Comparison of ENCODE assay signal across 9 cellular contexts in genomic region chr2:20071397-20072383, GRCh38. TPM values are rescaled to one million over a fixed set of nuclear protein-coding genes. Genes with fewer than 3 reads are reported as not detected.
DNase-seq lines count a peak whose midpoint lies in the region; ATAC-seq and TF ChIP-seq lines count a peak whose summit lies in the region.
"Had no signal": no experiment of that assay in that cellular context is flagged by ENCODE, and none has a peak within 500 bp of the region (broad histone marks: within the 10 kb centered on the region; RNA-seq: fewer than 3 reads in every experiment).

No MANE protein-coding gene starts in this region.

- peaks cover 53% of the 10 kb centered on the region for H3F3A ChIP-seq in GM23248 (ENCODE audit: insufficient read depth)

- ATAC-seq in WTC11 (peak; percentile 87), heart left ventricle (peak; percentile 80 to 92 (median 88)), gastrocnemius medialis (peak; percentile 84 to 90)

- intact Hi-C loops in heart left ventricle (cut with DNase I), result loop anchor here in 2 of 10 donors (2.0 to 5.0 kb wide), 2 partner anchors 21 to 39 kb away; partner anchors contain the start of gene LAPTM4A (in 1 of the 2)
- intact Hi-C loops in gastrocnemius medialis (cut with DNase I; ENCODE audit: low total_unique reads), result no loop called here

- H3K9me2 ChIP-seq in GM23248 (ENCODE audit: insufficient read depth), result no peaks in the 10 kb centered on the region

- H3K79me2 ChIP-seq in GM23248 (ENCODE audit: insufficient read depth), result no peaks in the 10 kb centered on the region

- H3K4me3 Mint-ChIP-seq in WTC11, result no peak overlapping the region; the same call in 1 of the 2 replicates

- H3K36me3 Mint-ChIP-seq in WTC11, result 0 out of 2 replicates have a peak, but pooled peaks cover 2% of the 10 kb centered on the region

- H3K27ac Mint-ChIP-seq in WTC11, result peak overlapping the region; percentile 92

- WGBS in GM23248 (ENCODE audit: low coverage in 1 of 2, low lambda C conversion rate in 2 of 2, missing lambda C conversion rate in 2 of 2), 2 experiments, result 1 to 2% methylated on average over 14 of the region's 14 CpGs
- WGBS in heart left ventricle, 4 donors, result 28 to 33% (median 32%) methylated on average over 14 of the region's 14 CpGs

- DNase-seq in GM23248, result peak; percentile 95
- no peak for DNase-seq in WTC11 (ENCODE audit: low spot score)
- DNase-seq in heart left ventricle, result peak; percentile 67 to 90 (median 80)
- DNase-seq in gastrocnemius medialis, result peak in 1 of 2 donors; percentile 37
- DNase-seq in superior temporal gyrus (ENCODE audit: extremely low spot score), result no peak
- no peak for DNase-seq in stimulated activated naive CD4-positive, alpha-beta T cell (lab: John Stamatoyannopoulos, UW)
- no peak for DNase-seq in stimulated activated CD4-positive, alpha-beta T cell treated with anti-CD3 and anti-CD28 coated beads, Interleukin-12 subunit alpha, Interleukin-12 subunit beta, amount 100 ng/mL, for 4 hours
- DNase-seq in stimulated activated naive CD4-positive, alpha-beta T cell treated with Interleukin-2 at 50 U/mL for 16 hours (lab: John Stamatoyannopoulos, UW), result no peak
- DNase-seq: NCI-H1417 treated with DMSO at 0.1 percent for 48 hours had no signal

- H3K27me3 ChIP-seq in GM23248 (replicated peaks; ENCODE audit: insufficient read depth) (no peaks in the 10 kb centered on the region), heart left ventricle (no peaks in the 10 kb centered on the region), gastrocnemius medialis (no peaks in the 10 kb centered on the region)

- H3K9me3 ChIP-seq in GM23248 (ENCODE audit: low read depth), result no peaks in the 10 kb centered on the region
- H3K9me3 ChIP-seq in heart left ventricle, result peaks cover 0 to 3% (median 0%) of the 10 kb centered on the region in 12 donors
- H3K9me3 ChIP-seq in gastrocnemius medialis, result no peaks in the 10 kb centered on the region

- H3K4me1 ChIP-seq in GM23248 (ENCODE audit: insufficient read depth) (peaks cover 41% of the 10 kb centered on the region), heart left ventricle (peaks cover 0 to 51% (median 26%) of the 10 kb centered on the region in 12 donors), gastrocnemius medialis (no peaks in the 10 kb centered on the region)

- TF ChIP-seq POLR2A in heart left ventricle (IDR thresholded peaks at IDR 0.05) (no peak), gastrocnemius medialis (IDR thresholded peaks at IDR 0.05) (no peak)

- H4K20me1 ChIP-seq in GM23248 (ENCODE audit: insufficient read depth), result no peaks in the 10 kb centered on the region

- H3K27me3 Mint-ChIP-seq in WTC11 (ENCODE audit: low read depth), result no peaks in the 10 kb centered on the region; the same call in 1 of the 2 replicates

- POLR2A ChIA-PET in WTC11 (lab: Charles Lee), result interaction anchor here (1.3 kb wide), 1 partner anchor 20 kb away, joined by 5 read pairs; the partner anchor contains the start of gene LAPTM4A

- peaks cover 15% of the 10 kb centered on the region for H3K9me3 Mint-ChIP-seq in WTC11

- peak overlapping the region; percentile 65 for H3K4me3 ChIP-seq in GM23248
- H3K4me3 ChIP-seq in heart left ventricle, result peak overlapping the region in 4 of 12 donors; percentile 14 to 29 (median 18)
- no peak overlapping the region for H3K4me3 ChIP-seq in gastrocnemius medialis

- in situ Hi-C loops in GM23248 (cut with MboI), result no loop called here
- in situ Hi-C loops in gastrocnemius medialis (cut with MboI; ENCODE audit: low sequenced_read_pairs in 4 of 4), result loop anchor here in 1 of 4 donors (25.0 kb wide), 1 partner anchor 566 kb away; no protein-coding TSS in a partner anchor

- H3K27ac ChIP-seq in GM23248 (peak overlapping the region; percentile 99), heart left ventricle (peak overlapping the region; percentile 69 to 92 (median 84)), gastrocnemius medialis (peak overlapping the region; percentile 53 to 76 (median 64))

- H3K36me3 ChIP-seq in GM23248 (ENCODE audit: low read depth), result no peaks in the 10 kb centered on the region
- no peaks in the 10 kb centered on the region for H3K36me3 ChIP-seq in heart left ventricle
- H3K36me3 ChIP-seq in gastrocnemius medialis, result no peaks in the 10 kb centered on the region

- TF ChIP-seq CTCF in WTC11 (IDR thresholded peaks at IDR 0.05) (no peak), heart left ventricle (IDR thresholded peaks at IDR 0.05) (no peak), gastrocnemius medialis (IDR thresholded peaks at IDR 0.05 in 4 of 5, conservative IDR thresholded peaks at IDR 0.05 in 1 of 5) (no peak)

- H3K4me2 ChIP-seq in GM23248 (ENCODE audit: unreplicated experiment), result peak overlapping the region; percentile 88

- H2AFZ ChIP-seq in GM23248, result peak overlapping the region; percentile 64

- CTCF ChIA-PET in WTC11 (lab: Charles Lee), result interaction anchor here (0.6 to 1.4 kb wide), 4 partner anchors 10 to 273 kb away, joined by 3 to 6 read pairs (median 4); partner anchors contain the start of gene LAPTM4A

- H3K4me1 Mint-ChIP-seq in WTC11, result peaks cover 17% of the 10 kb centered on the region

- peak overlapping the region; percentile 90 for H3K9ac ChIP-seq in GM23248

TF ChIP-seq in WTC11, 78 proteins besides CTCF, POLR2A, EP300 and RAD21:
- no peak for TF ChIP-seq ETV6 (CRISPR knock-in tag; IDR thresholded peaks at IDR 0.05)
- TF ChIP-seq ERG (CRISPR knock-in tag; IDR thresholded peaks at IDR 0.05), result no peak
- no peak for TF ChIP-seq FOXJ3 (CRISPR knock-in tag; IDR thresholded peaks at IDR 0.05; ENCODE audit: borderline replicate concordance)
- no peak for TF ChIP-seq RORB (CRISPR knock-in tag; IDR thresholded peaks at IDR 0.05)
- TF ChIP-seq HMGXB4 (CRISPR knock-in tag; IDR thresholded peaks at IDR 0.05), result no peak
- TF ChIP-seq ZNF138 (CRISPR knock-in tag; conservative IDR thresholded peaks at IDR 0.05), result no peak
TF ChIP-seq in WTC11: peak in this region for 0.

RNA-seq across cellular contexts. Expression of gene LAPTM4A, which starts 20.3 kb away (rescaled TPM):
- total RNA-seq in GM23248 (2014; rRNA removed; shearing (Covaris generic)), result 363 and 372 TPM in 2 replicates
- polyA plus RNA-seq in GM23248 (2016; fragmentation: Nextera tagmentation; extraction: Ambion mirVana), result 752 and 760 TPM in 2 replicates
- 163 to 166 TPM (median 165 TPM) in 3 replicates for total RNA-seq in WTC11 (2021)
- 100 to 1,000 TPM; 159 to 241 (median 177) TPM for total RNA-seq in heart left ventricle
- 100 to 1,000 TPM; 107 to 232 TPM for polyA plus RNA-seq in heart left ventricle
- 10 to 100 TPM; 53.8 to 62.3 (median 57.4) TPM for total RNA-seq in gastrocnemius medialis

RNA-seq across cellular contexts. Expression of gene MATN3, which starts 59.2 kb away (rescaled TPM):
- 0.25 and 0.54 TPM in 2 replicates for total RNA-seq in GM23248 (2014; rRNA removed; shearing (Covaris generic))
- 1.7 and 2.0 TPM in 2 replicates for polyA plus RNA-seq in GM23248 (2016; fragmentation: Nextera tagmentation; extraction: Ambion mirVana)
- total RNA-seq in WTC11 (2021), result 6.3 to 9.1 TPM (median 8.6 TPM) in 3 replicates
- under 1 TPM in 5 of 9 donors, not detected in 4; 0.12 to 0.48 (median 0.25) TPM for total RNA-seq in heart left ventricle
- under 1 TPM; 0.19 to 0.29 TPM for polyA plus RNA-seq in heart left ventricle
- total RNA-seq in gastrocnemius medialis, result under 1 TPM in 3 of 4 donors, not detected in 1; 0.26 to 0.35 (median 0.34) TPM

Comparison
In these comparisons a context has a peak if more than half of its experiments do, and no peak if none do; other contexts are left out.
1. DNase-seq: peak in GM23248 (single experiment) and heart left ventricle (5 of 5); none in WTC11 (single experiment), superior temporal gyrus (single experiment), stimulated activated naive CD4-positive, alpha-beta T cell (0 of 6), stimulated activated CD4-positive, alpha-beta T cell treated with anti-CD3 and anti-CD28 coated beads, Interleukin-12 subunit alpha, Interleukin-12 subunit beta, amount 100 ng/mL, for 4 hours (single experiment) and stimulated activated naive CD4-positive, alpha-beta T cell treated with Interleukin-2 at 50 U/mL for 16 hours (single experiment).
2. Peak in every context shown above with its lines, with median percentiles within 50 percentile points of each other: H3K27ac ChIP-seq and ATAC-seq.